ENCODE assay signal across 8 cellular contexts in genomic region chr1:150281221-150281757, GRCh38. TPM values are rescaled to one million over a fixed set of nuclear protein-coding genes. Genes with fewer than 3 reads are reported as not detected.
DNase-seq lines count a peak whose midpoint lies in the region; ATAC-seq and TF ChIP-seq lines count a peak whose summit lies in the region.

No MANE protein-coding gene starts in this region.

- in situ Hi-C loops in GM13976 (cut with MboI; ENCODE audit: low sequenced_read_pairs, unreplicated experiment): no loop called here

- peak; percentile 79 for TF ChIP-seq CTCF in GM13976 (IDR thresholded peaks at IDR 0.05; ENCODE audit: borderline replicate concordance, control extremely low read depth, extremely low read depth, insufficient read depth, missing control alignments)

- DNase-seq in A172 (ENCODE audit: low spot score) (peak; percentile 84), GM13976 (ENCODE audit: low spot score) (peak; percentile 59), NCI-H345 treated with DMSO at 0.1 percent for 48 hours (lab: John Stamatoyannopoulos, UW; ENCODE audit: unreplicated experiment) (peak; percentile 88), memory B cell (ENCODE audit: low spot score in 2 of 2) (peak; percentile 54 to 56)
- DNase-seq in activated CD4-positive, alpha-beta T cell treated with anti-CD3 and anti-CD28 coated beads, Interleukin-2, amount 50 U/mL, for 1 hour: peak; percentile 56
- peak; percentile 21 for DNase-seq in effector CD8-positive, alpha-beta T cell (lab: John Stamatoyannopoulos, UW)
- DNase-seq in stimulated activated CD8-positive, alpha-beta memory T cell treated with anti-CD3 and anti-CD28 coated beads, Interleukin-12 subunit alpha, Interleukin-12 subunit beta, amount 100 ng/mL, for 24 hours (ENCODE audit: extremely low read depth): peak; percentile 17

- H3K4me3 Mint-ChIP-seq in memory B cell: peak overlapping the region; percentile 85

- H3K27me3 Mint-ChIP-seq in memory B cell: peaks cover 2% of the 10 kb centered on the region

- peaks cover 14% of the 10 kb centered on the region for H3K4me1 Mint-ChIP-seq in memory B cell

- peak; percentile 61 for ATAC-seq in memory B cell (ENCODE audit: low read depth)
- no peak for ATAC-seq in HG02870 (IDR thresholded peaks at IDR 0.05; ENCODE audit: unreplicated experiment)

- peaks cover 1% of the 10 kb centered on the region for H3K9me3 Mint-ChIP-seq in memory B cell

- peaks cover 5% of the 10 kb centered on the region for H3K36me3 Mint-ChIP-seq in memory B cell

- peak overlapping the region; percentile 76 for H3K27ac Mint-ChIP-seq in memory B cell

RNA-seq across cellular contexts. Expression of gene CIART, which starts 1.1 kb away (rescaled TPM):
- 15.2 and 25.2 TPM in 2 replicates for total RNA-seq in A172 (2014; rRNA removed; shearing (Covaris generic))

RNA-seq across cellular contexts. Expression of gene C1orf54, which starts 8.7 kb away (rescaled TPM):
- 8.8 TPM in 1 of 2 replicates, not detected in the other for total RNA-seq in A172 (2014; rRNA removed; shearing (Covaris generic))

RNA-seq across cellular contexts. Expression of gene MRPS21, which starts 12.4 kb away (rescaled TPM):
- 42.3 and 60.1 TPM in 2 replicates for total RNA-seq in A172 (2014; rRNA removed; shearing (Covaris generic))

RNA-seq across cellular contexts. Expression of gene APH1A, which starts 12.5 kb away (rescaled TPM):
- total RNA-seq in A172 (2014; rRNA removed; shearing (Covaris generic)): 197 and 226 TPM in 2 replicates

RNA-seq across cellular contexts. Expression of gene CA14, which starts 23.7 kb away (rescaled TPM):
- not detected in 2 replicates for total RNA-seq in A172 (2014; rRNA removed; shearing (Covaris generic))

Comparison
In these comparisons a context has a peak if more than half of its experiments do, and no peak if none do; other contexts are left out.
1. DNase-seq: peak in every context shown above with its lines; median percentile 88 in NCI-H345 treated with DMSO at 0.1 percent for 48 hours; 84 in A172; 59 in GM13976; 56 in activated CD4-positive, alpha-beta T cell treated with anti-CD3 and anti-CD28 coated beads, Interleukin-2, amount 50 U/mL, for 1 hour; 55 in memory B cell; 21 in effector CD8-positive, alpha-beta T cell; 17 in stimulated activated CD8-positive, alpha-beta memory T cell treated with anti-CD3 and anti-CD28 coated beads, Interleukin-12 subunit alpha, Interleukin-12 subunit beta, amount 100 ng/mL, for 24 hours.